In the genomic region with DNA sequence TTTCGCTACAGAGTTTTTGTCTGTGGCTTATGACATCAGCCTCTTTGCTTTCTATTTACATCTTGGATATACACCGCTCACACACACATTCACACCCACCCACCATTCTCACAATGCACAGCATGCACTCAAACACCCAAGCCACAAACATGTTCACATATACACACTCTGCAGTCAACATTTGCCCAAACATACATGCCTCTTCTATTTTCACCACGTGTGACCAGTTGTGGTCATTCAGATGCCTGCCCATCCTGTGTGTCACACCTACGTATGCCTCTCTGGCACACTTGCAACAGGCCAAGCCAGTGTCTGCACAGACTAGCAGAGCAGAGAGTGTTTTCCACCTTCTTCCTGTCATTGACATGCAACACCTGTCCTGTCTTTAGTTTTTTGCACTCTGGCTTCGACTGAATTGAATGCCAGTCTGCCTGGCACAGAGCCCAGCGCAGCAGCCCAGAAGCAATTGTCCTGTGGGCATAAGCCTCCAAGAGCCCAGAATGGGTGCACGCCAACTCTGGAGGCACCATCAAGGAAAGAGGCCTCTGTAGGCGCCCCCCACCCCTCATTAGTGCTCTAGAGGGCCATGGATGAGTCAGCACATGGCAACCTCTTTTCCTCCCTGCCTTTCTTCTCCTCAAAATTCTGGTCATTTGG, we compare ENCODE assay signal across 15 cellular contexts. TPM values are rescaled to one million over a fixed set of nuclear protein-coding genes. Genes with fewer than 3 reads are reported as not detected.
A peak's percentile ranks its signal among the peaks of the same experiment; 100 is the strongest.
DNase-seq lines count a peak whose midpoint lies in the region; ATAC-seq and TF ChIP-seq lines count a peak whose summit lies in the region.
"Had no signal": no experiment of that assay in that cellular context is flagged by ENCODE, and none has a peak within 500 bp of the region (broad histone marks: within the 10 kb centered on the region; RNA-seq: fewer than 3 reads in every experiment).

No MANE protein-coding gene starts in this region.

- H3K4me3 ChIP-seq in mammary epithelial cell (replicated peaks in 1 of 3; ENCODE audit: insufficient read depth in 1 of 3, low read depth in 2 of 3, low read length in 3 of 3) (no peak overlapping the region), osteoblast (ENCODE audit: insufficient read depth, low read length) (no peak overlapping the region)

- dilution Hi-C loops in mammary epithelial cell (cut with HindIII; ENCODE audit: low sequenced_read_pairs), result no loop called here

- ATAC-seq in activated CD4-positive, CD25-positive, alpha-beta regulatory T cell treated with anti-CD3 and anti-CD28 coated beads, Interleukin-2, amount 50 U/mL, for 24 hours, result no peak
- ATAC-seq: Right ventricle myocardium inferior, sciatic nerve had no signal

- H3K27me3 ChIP-seq in mammary epithelial cell (ENCODE audit: insufficient read depth, low read length) (no peaks in the 10 kb centered on the region), osteoblast (ENCODE audit: insufficient read depth, low read length) (peaks cover 15% of the 10 kb centered on the region)

- BruUV-seq in mammary epithelial cell (replicated peaks; lab: Mats Ljungman, UMichigan), result no TSS peak

- no peaks in the 10 kb centered on the region for H3K36me3 ChIP-seq in mammary epithelial cell (ENCODE audit: insufficient read depth, low read length)
- no peaks in the 10 kb centered on the region for H3K36me3 ChIP-seq in osteoblast (ENCODE audit: insufficient read depth, low read length)

- H3K79me2 ChIP-seq in mammary epithelial cell (ENCODE audit: insufficient read depth, low read length), result no peaks in the 10 kb centered on the region
- no peaks in the 10 kb centered on the region for H3K79me2 ChIP-seq in osteoblast (ENCODE audit: insufficient read depth, low read length)

- H3K27ac ChIP-seq in mammary epithelial cell (ENCODE audit: insufficient read depth, low read depth, low read length) (no peak overlapping the region), osteoblast (ENCODE audit: low read depth, low read length) (no peak overlapping the region)

- TF ChIP-seq CTCF in mammary epithelial cell (conservative IDR thresholded peaks at IDR 0.05 in 1 of 2, IDR thresholded peaks at IDR 0.05 in 1 of 2; ENCODE audit: extremely low read depth in 1 of 2, insufficient read depth in 1 of 2, low read depth in 1 of 2, low read length in 2 of 2) (no peak), osteoblast (IDR thresholded peaks at IDR 0.05; ENCODE audit: extremely low read depth, low read depth, low read length) (no peak)

- H3K9ac ChIP-seq in mammary epithelial cell (ENCODE audit: insufficient read depth, low read length), result no peak overlapping the region

- H3K9me3 ChIP-seq in mammary epithelial cell (replicated peaks; ENCODE audit: insufficient read depth, low read length) (no peaks in the 10 kb centered on the region), osteoblast (ENCODE audit: low read depth, low read length) (no peaks in the 10 kb centered on the region)

- H2AFZ ChIP-seq in mammary epithelial cell (ENCODE audit: low read depth, low read length) (no peak overlapping the region), osteoblast (ENCODE audit: low read length) (no peak overlapping the region)

- H3K4me1 ChIP-seq in mammary epithelial cell (ENCODE audit: insufficient read depth, low read length), result peaks cover 18% of the 10 kb centered on the region
- H3K4me1 ChIP-seq in osteoblast (ENCODE audit: insufficient read depth, low read length), result no peaks in the 10 kb centered on the region

- intact Hi-C loops in mammary epithelial cell (cut with micrococcal nuclease), result no loop called here

- CTCF ChIA-PET in mammary epithelial cell (lab: Charles Lee; ENCODE audit: low non-redundant PET), result no interaction called here

- WGBS in mammary epithelial cell (ENCODE audit: low coverage, missing lambda C conversion rate), result 57% methylated on average over 6 of the region's 8 CpGs

- H3K4me2 ChIP-seq in mammary epithelial cell (ENCODE audit: insufficient read depth, low read depth, low read length), result no peak overlapping the region
- H3K4me2 ChIP-seq in osteoblast (ENCODE audit: insufficient read depth, low read length), result no peak overlapping the region

- in situ Hi-C loops in mammary epithelial cell (cut with MboI; ENCODE audit: low sequenced_read_pairs in 2 of 2), result no loop called here

- no peaks in the 10 kb centered on the region for H4K20me1 ChIP-seq in mammary epithelial cell (ENCODE audit: insufficient read depth, low read length)
- no peaks in the 10 kb centered on the region for H4K20me1 ChIP-seq in osteoblast (ENCODE audit: insufficient read depth, low read length)

- DNase-seq in NCI-H748 (lab: John Stamatoyannopoulos, UW; ENCODE audit: unreplicated experiment) (peak; percentile 31), NCI-H748 treated with DMSO at 0.1 percent for 48 hours (lab: John Stamatoyannopoulos, UW) (no peak), NCI-H1694 treated with DMSO at 0.1 percent for 48 hours (lab: John Stamatoyannopoulos, UW) (peak; percentile 34), mammary epithelial cell (peak; percentile 21), osteoblast (ENCODE audit: insufficient read length, low spot score, missing footprints) (peak; percentile 6), NCI-H82 (lab: John Stamatoyannopoulos, UW) (no peak), NOMO-1 treated with dmso at 0.1 percent for 144 hours (lab: John Stamatoyannopoulos, UW; ENCODE audit: unreplicated experiment) (no peak)
- DNase-seq: activated naive CD4-positive, alpha-beta T cell treated with anti-CD3 and anti-CD28 coated beads, Interleukin-2, amount 50 U/mL, for 16 hours; effector CD4-positive, alpha-beta T cell; glutamatergic neuron; GOT3; mesenchymal stem cell had no signal

RNA-seq across cellular contexts. Expression of a gene that starts 37.7 kb away (rescaled TPM):
- total RNA-seq in mammary epithelial cell (under 1 TPM in 1 of 2 donors, not detected in 1; 0.83 TPM), osteoblast (under 0.01 TPM in 1 of 2 replicates, not detected in the other)
- polyA plus RNA-seq in mammary epithelial cell, result not detected
- not detected for polyA minus RNA-seq in mammary epithelial cell

Comparison
In these comparisons a context has a peak if more than half of its experiments do, and no peak if none do; other contexts are left out.
1. DNase-seq: peak in NCI-H748 (single experiment), NCI-H1694 treated with DMSO at 0.1 percent for 48 hours (single experiment), mammary epithelial cell (single experiment) and osteoblast (single experiment); none in NCI-H748 treated with DMSO at 0.1 percent for 48 hours (single experiment), NCI-H82 (single experiment) and NOMO-1 treated with dmso at 0.1 percent for 144 hours (single experiment).